20 cellular contexts compared by ENCODE assay signal in the genomic region with DNA sequence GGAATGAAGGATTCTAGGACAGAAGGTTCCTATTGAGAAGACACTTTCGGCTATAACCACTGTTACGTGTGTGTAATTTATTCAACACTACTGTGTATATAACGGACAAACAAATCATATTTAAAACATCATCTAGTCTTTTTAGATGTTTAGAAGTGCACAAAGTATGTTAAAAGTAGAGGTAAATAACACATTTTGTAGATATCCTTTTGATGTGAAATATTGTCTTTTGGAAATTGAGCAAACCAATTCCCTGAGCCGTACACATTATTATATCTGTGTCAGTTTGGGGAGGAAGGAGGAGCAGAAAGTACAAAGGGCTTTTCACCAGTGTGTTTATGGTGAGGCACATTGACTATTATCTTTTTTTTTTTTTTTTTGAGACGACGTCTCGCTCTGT. TPM values are rescaled to one million over a fixed set of nuclear protein-coding genes. Genes with fewer than 3 reads are reported as not detected.
DNase-seq lines count a peak whose midpoint lies in the region; ATAC-seq, FAIRE-seq and TF ChIP-seq lines count a peak whose summit lies in the region.
"Had no signal": no experiment of that assay in that cellular context is flagged by ENCODE, and none has a peak within 500 bp of the region (broad histone marks: within the 10 kb centered on the region; RNA-seq: fewer than 3 reads in every experiment).

No MANE protein-coding gene starts in this region.

- H3K27ac ChIP-seq in caudate nucleus (ENCODE audit: low read depth, low read length) (peak overlapping the region; percentile 27), suprapubic skin (no peak overlapping the region)
- H3K27ac ChIP-seq: BLaER1 had no signal

- peaks cover 4% of the 10 kb centered on the region for H3K27me3 ChIP-seq in suprapubic skin
- H3K27me3 ChIP-seq: BLaER1 had no signal

- no peak for TF ChIP-seq EP300 in suprapubic skin (IDR thresholded peaks at IDR 0.05)

- no peaks in the 10 kb centered on the region for H3K4me1 ChIP-seq in suprapubic skin
- H3K4me1 ChIP-seq: BLaER1 had no signal

- no peaks in the 10 kb centered on the region for H3K36me3 ChIP-seq in suprapubic skin
- H3K36me3 ChIP-seq: BLaER1 had no signal

- ATAC-seq in GM21737 (IDR thresholded peaks at IDR 0.05; ENCODE audit: unreplicated experiment) (no peak), GM18870 (IDR thresholded peaks at IDR 0.05; ENCODE audit: unreplicated experiment) (no peak)
- ATAC-seq: HepG2 had no signal

- no peak overlapping the region for H3K4me3 ChIP-seq in suprapubic skin
- H3K4me3 ChIP-seq: BLaER1 had no signal

- DNase-seq in caudate nucleus (lab: John Stamatoyannopoulos, UW) = no peak
- no peak for DNase-seq in frontal cortex (ENCODE audit: low spot score in 2 of 2)
- DNase-seq in pons (ENCODE audit: low spot score) = peak; percentile 81
- no peak for DNase-seq in urothelium cell line (ENCODE audit: low spot score)
- DNase-seq in suprapubic skin (ENCODE audit: low spot score in 2 of 2) = no peak
- DNase-seq in stimulated activated CD4-positive, alpha-beta T cell treated with anti-CD3 and anti-CD28 coated beads, Interleukin-4, amount 100 ng/mL, for 4 hours = no peak
- DNase-seq: ACHN; CD4-positive, alpha-beta memory T cell; DMS153; DMS79; GDM1; H9 had no signal

- H3K9me3 ChIP-seq in suprapubic skin = no peaks in the 10 kb centered on the region
- H3K9me3 ChIP-seq: BLaER1 had no signal

- TF ChIP-seq CTCF in suprapubic skin (IDR thresholded peaks at IDR 0.05) = no peak

- 86% methylated on average over 7 of the region's 7 CpGs for WGBS in suprapubic skin

- no peak for TF ChIP-seq POLR2A in suprapubic skin (IDR thresholded peaks at IDR 0.05)

- FAIRE-seq in frontal cortex (lab: Jason Lieb, UNC) = peak; percentile 15
- peak; percentile 74 for FAIRE-seq in urothelium cell line (lab: Jason Lieb, UNC)
- FAIRE-seq: A204.1, GM12892, GM18507, H1, HepG2 had no signal

RNA-seq across cellular contexts. Expression of gene ANKRD18A, which starts 39.1 kb away (rescaled TPM):
- total RNA-seq in frontal cortex (1.6 TPM), suprapubic skin (10 to 100 TPM in 1 of 4 donors, 1 to 10 TPM in 3; 3.1 to 39.0 (median 3.9) TPM)
